9 cellular contexts compared by ENCODE assay signal in genomic region chr3:184230603-184231528, GRCh38. TPM values are rescaled to one million over a fixed set of nuclear protein-coding genes. Genes with fewer than 3 reads are reported as not detected.
DNase-seq lines count a peak whose midpoint lies in the region; ATAC-seq lines count a peak whose summit lies in the region.
"Had no signal": no experiment of that assay in that cellular context is flagged by ENCODE, and none has a peak within 500 bp of the region (broad histone marks: within the 10 kb centered on the region; RNA-seq: fewer than 3 reads in every experiment).

No MANE protein-coding gene starts in this region.

- H3K27ac ChIP-seq in thymus (ENCODE audit: low read depth): no peak overlapping the region

- H3K4me1 Mint-ChIP-seq in activated T-cell treated with anti-CD3 and anti-CD28 coated beads, Interleukin-2, amount 50 U/mL, for 4 hours (ENCODE audit: low read depth): peaks cover 9% of the 10 kb centered on the region
- H3K4me1 Mint-ChIP-seq in T-cell: peaks cover 15 to 17% (median 15%) of the 10 kb centered on the region in 3 donors

- CTCF ChIA-PET in T-cell (lab: Charles Lee): interaction anchor here (0.6 to 3.3 kb wide), 3 partner anchors 19 to 213 kb away, joined by 3 to 14 read pairs (median 3); partner anchors contain the start of gene EEF1AKMT4 (in 1 of the 2)

- no peaks in the 10 kb centered on the region for H3K36me3 ChIP-seq in thymus (ENCODE audit: control insufficient read depth, insufficient read depth)

- peak overlapping the region; percentile 73 for H3K4me3 Mint-ChIP-seq in activated T-cell treated with anti-CD3 and anti-CD28 coated beads, Interleukin-2, amount 50 U/mL, for 4 hours
- peak overlapping the region; percentile 73 to 82 (median 79) for H3K4me3 Mint-ChIP-seq in T-cell

- no peaks in the 10 kb centered on the region for H3K9me3 ChIP-seq in thymus (ENCODE audit: control insufficient read depth)

- H3K27me3 ChIP-seq in thymus (ENCODE audit: control insufficient read depth, insufficient read depth): peaks cover 61% of the 10 kb centered on the region

- WGBS in thymus: 8% methylated on average over 79 of the region's 79 CpGs

- H3K4me1 ChIP-seq in thymus (ENCODE audit: control insufficient read depth, insufficient read depth, low read length): peaks cover 7% of the 10 kb centered on the region

- no peak for DNase-seq in activated T-cell treated with anti-CD3 and anti-CD28 coated beads, Interleukin-2, amount 50 U/mL, for 4 hours
- no peak for DNase-seq in activated T-cell treated with anti-CD3 and anti-CD28 coated beads for 4 hours
- DNase-seq in T-cell: no peak
- DNase-seq in iPS-NIHi11 (ENCODE audit: low spot score): peak; percentile 69
- no peak for DNase-seq in GF-D8 (lab: John Stamatoyannopoulos, UW)
- DNase-seq in GM19240 (ENCODE audit: insufficient read length, low spot score): no peak

- H3K27me3 Mint-ChIP-seq in activated T-cell treated with anti-CD3 and anti-CD28 coated beads, Interleukin-2, amount 50 U/mL, for 4 hours (ENCODE audit: low read depth): peaks cover 49% of the 10 kb centered on the region
- H3K27me3 Mint-ChIP-seq in T-cell: peaks cover 37 to 43% of the 10 kb centered on the region in 2 donors

- H3K36me3 Mint-ChIP-seq in activated T-cell treated with anti-CD3 and anti-CD28 coated beads, Interleukin-2, amount 50 U/mL, for 4 hours (ENCODE audit: insufficient read depth): no peaks in the 10 kb centered on the region
- H3K36me3 Mint-ChIP-seq in T-cell: no peaks in the 10 kb centered on the region

- ATAC-seq in activated T-cell treated with anti-CD3 and anti-CD28 coated beads, Interleukin-2, amount 50 U/mL, for 4 hours: no peak
- ATAC-seq in T-cell (replicated peaks in 1 of 4) (no peak), GM21717 (IDR thresholded peaks at IDR 0.05; ENCODE audit: unreplicated experiment) (no peak)

- peak overlapping the region; percentile 44 for H3K4me3 ChIP-seq in thymus (ENCODE audit: low read length)

- H3K27ac Mint-ChIP-seq in T-cell: no peak overlapping the region

- no peaks in the 10 kb centered on the region for H3K9me3 Mint-ChIP-seq in activated T-cell treated with anti-CD3 and anti-CD28 coated beads, Interleukin-2, amount 50 U/mL, for 4 hours
- H3K9me3 Mint-ChIP-seq in T-cell: no peaks in the 10 kb centered on the region

- POLR2A ChIA-PET in T-cell (lab: Charles Lee): no interaction called here

RNA-seq across cellular contexts. Expression of gene VWA5B2, which starts 1.5 kb away (rescaled TPM):
- total RNA-seq in activated T-cell treated with anti-CD3 and anti-CD28 coated beads, Interleukin-2, amount 50 U/mL, for 4 hours: under 1 TPM in 1 of 3 donors, not detected in 2; 0.16 TPM
- under 1 TPM in 3 of 5 donors, not detected in 2; 0.10 to 0.23 (median 0.16) TPM for total RNA-seq in T-cell
- 0.23 TPM for polyA plus RNA-seq in thymus
- total RNA-seq: HT1080 had no signal

RNA-seq across cellular contexts. Expression of gene ALG3, which starts 17.9 kb away (rescaled TPM):
- total RNA-seq in activated T-cell treated with anti-CD3 and anti-CD28 coated beads, Interleukin-2, amount 50 U/mL, for 4 hours: 10 to 100 TPM; 89.9 to 93.7 (median 92.5) TPM
- 10 to 100 TPM; 18.7 to 43.1 (median 39.9) TPM for total RNA-seq in T-cell
- 16.6 TPM for polyA plus RNA-seq in thymus

RNA-seq across cellular contexts. Expression of gene EEF1AKMT4, which starts 18.6 kb away (rescaled TPM):
- 10 to 100 TPM; 15.2 to 19.7 (median 18.1) TPM for total RNA-seq in activated T-cell treated with anti-CD3 and anti-CD28 coated beads, Interleukin-2, amount 50 U/mL, for 4 hours
- 1 to 10 TPM in 4 of 5 donors, under 1 TPM in 1; 0.37 to 4.0 (median 2.3) TPM for total RNA-seq in T-cell
- 2.9 TPM for polyA plus RNA-seq in thymus

RNA-seq across cellular contexts. Expression of gene CAMK2N2, which starts 30.5 kb away (rescaled TPM):
- under 1 TPM; 0.34 to 0.53 (median 0.35) TPM for total RNA-seq in activated T-cell treated with anti-CD3 and anti-CD28 coated beads, Interleukin-2, amount 50 U/mL, for 4 hours
- under 1 TPM in 1 of 5 donors, not detected in 4; 0.19 TPM for total RNA-seq in T-cell
- polyA plus RNA-seq in thymus: 0.14 TPM

RNA-seq across cellular contexts. Expression of gene ABCF3, which starts 44.9 kb away (rescaled TPM):
- 10 to 100 TPM; 79.7 to 91.2 (median 84.4) TPM for total RNA-seq in activated T-cell treated with anti-CD3 and anti-CD28 coated beads, Interleukin-2, amount 50 U/mL, for 4 hours
- total RNA-seq in T-cell: 100 to 1,000 TPM; 112 to 145 (median 125) TPM
- polyA plus RNA-seq in thymus: 60.6 TPM
